ENCODE assay signal across 22 cellular contexts in the genomic region with DNA sequence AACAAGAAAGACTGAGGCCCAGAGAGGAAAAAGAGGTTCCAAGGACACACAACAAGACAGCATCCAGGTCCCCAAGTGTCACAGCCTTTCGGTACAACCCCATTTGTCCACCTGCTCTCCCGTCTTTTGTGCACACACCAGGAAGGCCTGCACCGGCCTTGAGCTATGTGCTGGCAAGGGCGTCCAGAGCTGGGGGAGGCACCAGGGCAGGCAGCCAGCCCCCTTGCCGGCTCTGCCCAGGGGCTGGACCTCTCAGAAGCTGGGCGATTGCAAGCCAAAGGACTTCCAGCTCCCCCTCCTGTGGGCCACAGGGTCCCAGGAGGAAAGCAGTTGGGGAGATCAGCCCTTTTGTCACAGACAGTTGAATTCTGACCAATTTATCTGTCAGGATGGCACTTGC.
"Had no signal": no experiment of that assay in that cellular context is flagged by ENCODE, and none has a peak within 500 bp of the region (broad histone marks: within the 10 kb centered on the region; RNA-seq: fewer than 3 reads in every experiment).

No MANE protein-coding gene starts in this region.

- H3K36me3 ChIP-seq: breast epithelium, MG63 had no signal

- H3K4me1 ChIP-seq: breast epithelium had no signal

- H3K9me3 ChIP-seq: breast epithelium, MG63 had no signal

- H3K4me3 ChIP-seq: breast epithelium, MG63 had no signal

- ATAC-seq: activated T-cell treated with anti-CD3 and anti-CD28 coated beads, Interleukin-2, amount 50 U/mL, for 4 hours; activated T-helper 17 cell treated with anti-CD3 and anti-CD28 coated beads, Interleukin-2, amount 50 U/mL, for 72 hours; Panc1 had no signal

- H3K27ac ChIP-seq: breast epithelium had no signal

- H3K27me3 ChIP-seq: breast epithelium, MG63 had no signal

- DNase-seq: activated B cell treated with CpG ODN at 0.5 μM for 24 hours; activated CD4-positive, alpha-beta memory T cell treated with anti-CD3 and anti-CD28 coated beads for 36 hours; activated CD4-positive, alpha-beta T cell treated with anti-CD3 and anti-CD28 coated beads, Interleukin-2, amount 10 ng/mL, durations not matched to agents 7 days and 5 days; activated CD8-positive, alpha-beta memory T cell treated with anti-CD3 and anti-CD28 coated beads for 24 hours; activated gamma-delta T cell; activated naive CD4-positive, alpha-beta T cell treated with anti-CD3 and anti-CD28 coated beads for 36 hours; activated naive CD8-positive, alpha-beta T cell treated with anti-CD3 and anti-CD28 coated beads for 36 hours; activated T-cell treated with anti-CD3 and anti-CD28 coated beads, Interleukin-2, amount 50 U/mL, for 4 hours; MG63; NCI-H1105; NCI-H1436; NCI-H1694 treated with DMSO at 0.1 percent for 48 hours; NCI-H2029 treated with DMSO at 0.1 percent for 48 hours; NCI-H510A treated with DMSO at 0.1 percent for 48 hours; NCI-H69; NK-92 treated with Interleukin-12 subunit alpha and Interleukin-12 subunit beta, amount 100 ng/mL, for 24 hours; OCI-M1; RPMI8226; SHP77 treated with DMSO at 0.1 percent for 48 hours had no signal
